19 cellular contexts compared by ENCODE assay signal in genomic region chr22:27937453-27937852, GRCh38. TPM values are rescaled to one million over a fixed set of nuclear protein-coding genes. Genes with fewer than 3 reads are reported as not detected.
DNase-seq lines count a peak whose midpoint lies in the region; ATAC-seq, FAIRE-seq and TF ChIP-seq lines count a peak whose summit lies in the region.
"Had no signal": no experiment of that assay in that cellular context is flagged by ENCODE, and none has a peak within 500 bp of the region (broad histone marks: within the 10 kb centered on the region; RNA-seq: fewer than 3 reads in every experiment).

No MANE protein-coding gene starts in this region.

- H3K23ac ChIP-seq in H1 (ENCODE audit: insufficient read length), result peak overlapping the region; percentile 52

- TF ChIP-seq EP300 in H1 (IDR thresholded peaks at IDR 0.05; ENCODE audit: borderline replicate concordance in 1 of 2, low read depth in 2 of 2, low read length in 2 of 2), result no peak

- no peak overlapping the region for H3K18ac ChIP-seq in H1 (ENCODE audit: extremely low read depth, low read length)

- H2AK5ac ChIP-seq in H1 (ENCODE audit: low read depth, low read length), result no peak overlapping the region

- peak overlapping the region; percentile 53 for H3K4ac ChIP-seq in H1 (replicated peaks; ENCODE audit: insufficient read length, low read depth, low read length)

- no peak overlapping the region for H2BK15ac ChIP-seq in H1 (ENCODE audit: low read length)

- DNase-seq in cardiac muscle cell (ENCODE audit: low read depth in 1 of 2, low spot score in 1 of 2), result peak in 1 of 2 donors; percentile 18
- DNase-seq in heart left ventricle, result no peak
- no peak for DNase-seq in H1 (ENCODE audit: low read depth in 1 of 2, low spot score in 2 of 2)
- DNase-seq in urothelium cell line (ENCODE audit: low spot score), result peak; percentile 25
- DNase-seq in NCI-H1436 treated with DMSO at 0.1 percent for 48 hours (lab: John Stamatoyannopoulos, UW), result no peak
- no peak for DNase-seq in activated CD4-positive, alpha-beta T cell treated with anti-CD3 and anti-CD28 coated beads for 1 hour
- DNase-seq: activated CD4-positive, alpha-beta T cell treated with anti-CD3 and anti-CD28 coated beads for 48 hours; amygdala; Calu3; GOT3; Karpas-422; NCI-H1436; NCI-H446; ovary; stimulated activated CD4-positive, alpha-beta T cell treated with anti-CD3 and anti-CD28 coated beads, Interleukin-2, amount 100 ng/mL, for 48 hours had no signal

- CTCF ChIA-PET in H1 (lab: Charles Lee; ENCODE audit: partially characterized antibody), result interaction anchor here (0.9 to 1.9 kb wide), 6 partner anchors 30 to 82 kb away, joined by 3 to 7 read pairs (median 4); no protein-coding TSS in a partner anchor

- no peaks in the 10 kb centered on the region for H3K4me1 ChIP-seq in cardiac muscle cell (ENCODE audit: low read depth)
- no peaks in the 10 kb centered on the region for H3K4me1 ChIP-seq in heart left ventricle
- no peaks in the 10 kb centered on the region for H3K4me1 ChIP-seq in OCI-LY3 (ENCODE audit: low read length)
- H3K4me1 ChIP-seq in H1 (replicated peaks in 1 of 4; ENCODE audit: control insufficient read depth in 3 of 4, insufficient read depth in 4 of 4, low read length in 3 of 4), result peaks cover 0 to 2% (median 0%) of the 10 kb centered on the region in 4 experiments; a peak in 1 of 7 replicates
- H3K4me1 ChIP-seq: SJSA1 had no signal

- intact Hi-C loops in heart left ventricle (cut with DNase I), result loop anchor here in 1 of 10 donors (10.0 kb wide), 1 partner anchor 47 kb away; no protein-coding TSS in a partner anchor

- no peak overlapping the region for H2BK12ac ChIP-seq in H1 (ENCODE audit: low read depth, low read length)

- no peak overlapping the region for H2BK120ac ChIP-seq in H1 (replicated peaks; ENCODE audit: low read depth, low read length)

- no peaks in the 10 kb centered on the region for H4K20me1 ChIP-seq in OCI-LY3 (ENCODE audit: insufficient read depth, low read length)
- no peaks in the 10 kb centered on the region for H4K20me1 ChIP-seq in H1 (replicated peaks in 1 of 2; ENCODE audit: control insufficient read depth in 1 of 2, insufficient read depth in 2 of 2, low read length in 2 of 2)

- TF ChIP-seq CTCF in cardiac muscle cell (IDR thresholded peaks at IDR 0.05; ENCODE audit: low read depth, low read length), result peak; percentile 29
- peak in 3 of 12 donors; percentile 8 to 23 (median 19) for TF ChIP-seq CTCF in heart left ventricle (IDR thresholded peaks at IDR 0.05)
- peak; percentile 30 for TF ChIP-seq CTCF in OCI-LY3 (IDR thresholded peaks at IDR 0.05; ENCODE audit: low read depth, low read length)
- no peak for TF ChIP-seq CTCF in H1 (IDR thresholded peaks at IDR 0.05; ENCODE audit: control extremely low read depth in 1 of 3, insufficient read depth in 1 of 3, low read depth in 1 of 3, low read length in 3 of 3)

- H3K79me2 ChIP-seq in OCI-LY3 (ENCODE audit: low read length), result no peaks in the 10 kb centered on the region
- H3K79me2 ChIP-seq in H1 (ENCODE audit: control insufficient read depth in 1 of 2, insufficient read depth in 2 of 2, low read length in 2 of 2), result no peaks in the 10 kb centered on the region

- H3K4me3 ChIP-seq in cardiac muscle cell (no peak overlapping the region), heart left ventricle (no peak overlapping the region), OCI-LY3 (ENCODE audit: low read length) (no peak overlapping the region), H1 (ENCODE audit: extremely low read depth in 1 of 4, insufficient read depth in 2 of 4, low read depth in 3 of 4, low read length in 4 of 4) (no peak overlapping the region)
- H3K4me3 ChIP-seq: ovary, SJSA1 had no signal

- 85 to 96% (median 94%) methylated on average over 2 of the region's 2 CpGs for WGBS in heart left ventricle, 4 donors
- 86% methylated on average over 2 of the region's 2 CpGs; no CpG with 5 or more reads in 1 of the 2 experiments for WGBS in H1 (ENCODE audit: extremely low coverage in 1 of 2, insufficient coverage in 1 of 2, insufficient read length in 1 of 2, insufficient replicate concordance in 2 of 2, low coverage in 1 of 2, low lambda C conversion rate in 2 of 2, missing lambda C conversion rate in 1 of 2), 2 experiments

- no peak overlapping the region for H3K27ac ChIP-seq in cardiac muscle cell
- no peak overlapping the region for H3K27ac ChIP-seq in heart left ventricle
- H3K27ac ChIP-seq in OCI-LY3 (ENCODE audit: low read length), result no peak overlapping the region
- no peak overlapping the region for H3K27ac ChIP-seq in H1 (ENCODE audit: low read depth, low read length)
- H3K27ac ChIP-seq: ovary, SJSA1 had no signal

- H3K4me2 ChIP-seq in OCI-LY3 (ENCODE audit: low read length) (no peak overlapping the region), H1 (ENCODE audit: insufficient read depth in 1 of 2, low read depth in 2 of 2, low read length in 2 of 2) (no peak overlapping the region)

- ATAC-seq in heart left ventricle (no peak), HG03097 (IDR thresholded peaks at IDR 0.05; ENCODE audit: low FRiP score, unreplicated experiment) (no peak)

- no peaks in the 10 kb centered on the region for H3K27me3 ChIP-seq in cardiac muscle cell
- no peaks in the 10 kb centered on the region for H3K27me3 ChIP-seq in heart left ventricle
- no peaks in the 10 kb centered on the region for H3K27me3 ChIP-seq in OCI-LY3 (ENCODE audit: low read depth, low read length)
- no peaks in the 10 kb centered on the region for H3K27me3 ChIP-seq in H1 (replicated peaks in 1 of 4; ENCODE audit: control insufficient read depth in 3 of 4, extremely low read depth in 1 of 4, insufficient read depth in 3 of 4, low read length in 3 of 4)
- H3K27me3 ChIP-seq: ovary, SJSA1 had no signal

- H4K8ac ChIP-seq in H1 (ENCODE audit: extremely low read depth, insufficient read depth, low read length), result no peak overlapping the region

- H3K79me1 ChIP-seq in H1 (ENCODE audit: low read depth, low read length), result no peaks in the 10 kb centered on the region

- H2BK5ac ChIP-seq in H1 (ENCODE audit: low read depth, low read length), result no peak overlapping the region

- no peak overlapping the region for H4K5ac ChIP-seq in H1 (ENCODE audit: insufficient read length, low read depth, low read length)

- H3K56ac ChIP-seq in H1 (replicated peaks; ENCODE audit: insufficient read length, low read depth, low read length), result no peak overlapping the region

- H3K36me3 ChIP-seq in cardiac muscle cell (peaks cover 5% of the 10 kb centered on the region), heart left ventricle (no peaks in the 10 kb centered on the region), OCI-LY3 (replicated peaks; ENCODE audit: low read depth, low read length) (peaks cover 5% of the 10 kb centered on the region), H1 (ENCODE audit: control insufficient read depth in 2 of 4, insufficient read depth in 4 of 4, low read length in 3 of 4) (no peaks in the 10 kb centered on the region)
- H3K36me3 ChIP-seq: ovary, SJSA1 had no signal

- TF ChIP-seq POLR2A in heart left ventricle (IDR thresholded peaks at IDR 0.05) (no peak), H1 (IDR thresholded peaks at IDR 0.05; ENCODE audit: control extremely low read depth in 1 of 2, low read depth in 2 of 2, low read length in 2 of 2) (no peak)

- TF ChIP-seq RAD21 in H1 (IDR thresholded peaks at IDR 0.05 in 1 of 2, conservative IDR thresholded peaks at IDR 0.05 in 1 of 2; ENCODE audit: low read depth in 2 of 2, low read length in 2 of 2), result no peak

- no peak overlapping the region for H4K91ac ChIP-seq in H1 (replicated peaks; ENCODE audit: insufficient read length, low read length)

- H3K9me3 ChIP-seq in cardiac muscle cell (ENCODE audit: low read depth) (no peaks in the 10 kb centered on the region), heart left ventricle (no peaks in the 10 kb centered on the region), OCI-LY3 (ENCODE audit: insufficient read depth, low read length) (no peaks in the 10 kb centered on the region), H1 (ENCODE audit: insufficient read depth in 2 of 2, low read depth in 1 of 2, low read length in 1 of 2) (no peaks in the 10 kb centered on the region; a peak in 1 of 4 replicates)
- H3K9me3 ChIP-seq: ovary, SJSA1 had no signal

- no peak overlapping the region for H3K9ac ChIP-seq in OCI-LY3 (ENCODE audit: low read length)
- no peak overlapping the region for H3K9ac ChIP-seq in H1 (replicated peaks in 1 of 4; ENCODE audit: extremely low read depth in 1 of 4, low read depth in 3 of 4, low read length in 3 of 4)

- H3K23me2 ChIP-seq in H1 (ENCODE audit: low read depth, low read length), result no peaks in the 10 kb centered on the region; the same call in 1 of the 2 replicates

- H2AFZ ChIP-seq in OCI-LY3 (ENCODE audit: low read depth, low read length), result no peak overlapping the region
- no peak overlapping the region for H2AFZ ChIP-seq in H1 (ENCODE audit: low read length)

- POLR2A ChIA-PET in H1 (lab: Charles Lee; ENCODE audit: partially characterized antibody), result no interaction called here

- FAIRE-seq in H1 (lab: Jason Lieb, UNC) (no peak), urothelium cell line (lab: Jason Lieb, UNC) (peak; percentile 87)
- FAIRE-seq: endothelial cell of umbilical vein had no signal

- no peak overlapping the region for H3K14ac ChIP-seq in H1 (ENCODE audit: insufficient read length)

- no peak overlapping the region for H2BK20ac ChIP-seq in H1 (ENCODE audit: low read length)

TF ChIP-seq in H1, 55 proteins besides CTCF, POLR2A, EP300 and RAD21:
- TF ChIP-seq PHF8 (conservative IDR thresholded peaks at IDR 0.05; ENCODE audit: low read depth, low read length) (no peak), KDM1A (IDR thresholded peaks at IDR 0.05; ENCODE audit: borderline replicate concordance, low read length) (no peak), BACH1 (IDR thresholded peaks at IDR 0.05; ENCODE audit: low read length) (no peak), JUN (IDR thresholded peaks at IDR 0.05; ENCODE audit: low read depth, low read length) (no peak)

RNA-seq across cellular contexts. Expression of gene PITPNB, which starts 18.4 kb away (rescaled TPM):
- total RNA-seq in cardiac muscle cell (50.1 and 73.2 TPM in 2 replicates), heart left ventricle (10 to 100 TPM; 20.8 to 84.7 (median 63.1) TPM)
- polyA plus RNA-seq in cardiac muscle cell (131 and 194 TPM in 2 replicates), heart left ventricle (10 to 100 TPM; 13.6 to 32.3 TPM), H1 (2011; rRNA removed) (14.8 and 24.6 TPM in 2 replicates)
- total RNA-seq in H1 (2021; fragmentation: NEBNext Ultra II Directional; extraction: Animal tissue kit (Norgen Biotek cat#: 25700)), result 83.0 and 89.3 TPM in 2 replicates
- 25.3 TPM for polyA plus RNA-seq in H1 (2011; cell fraction: cytosol; rRNA removed)
- polyA plus RNA-seq in H1 (2011; cell fraction: nucleus; rRNA removed), result 12.2 TPM
- 32.2 to 66.9 TPM (median 36.0 TPM) in 4 replicates for polyA plus RNA-seq in H1 (2012, experiment 1 of 2)
- polyA plus RNA-seq in H1 (2012, experiment 2 of 2), result 5.7 TPM
- 44.2 TPM for polyA plus RNA-seq in H1 (2013, experiment 1 of 2)
- 46.9 TPM for polyA plus RNA-seq in H1 (2013, experiment 2 of 2)
- polyA minus RNA-seq in H1 (2011; rRNA and poly(A)+ RNA removed), result 36.4 and 39.1 TPM in 2 replicates
- polyA minus RNA-seq in H1 (2011; cell fraction: cytosol; rRNA and poly(A)+ RNA removed), result 29.1 TPM
- polyA minus RNA-seq in H1 (2011; cell fraction: nucleus; rRNA and poly(A)+ RNA removed), result 40.0 TPM

Comparison
In these comparisons a context has a peak if more than half of its experiments do, and no peak if none do; other contexts are left out.
1. CTCF ChIP-seq: peak in cardiac muscle cell (single experiment) and OCI-LY3 (single experiment); none in H1 (0 of 3).